21 cellular contexts compared by ENCODE assay signal in the genomic region with DNA sequence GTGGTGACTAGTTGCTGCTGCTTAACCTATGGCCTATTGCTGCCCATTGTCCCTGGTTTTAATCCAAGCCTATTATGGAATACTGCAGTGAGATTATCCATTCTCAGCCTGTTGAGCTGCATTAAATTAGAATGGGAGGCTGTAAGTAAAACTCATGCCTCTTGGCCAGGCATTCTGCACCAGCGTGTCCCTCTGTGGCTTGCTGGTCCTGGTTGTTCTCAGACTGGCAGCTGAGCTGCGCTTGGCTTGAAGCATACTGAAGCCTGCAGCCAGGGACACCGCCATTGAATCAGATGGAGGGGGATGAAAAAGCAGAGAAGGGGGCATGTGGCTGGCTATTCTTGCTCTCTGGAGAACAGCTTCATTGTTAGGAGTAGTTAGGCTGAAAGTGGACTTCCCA. TPM values are rescaled to one million over a fixed set of nuclear protein-coding genes. Genes with fewer than 3 reads are reported as not detected.
DNase-seq lines count a peak whose midpoint lies in the region; ATAC-seq and TF ChIP-seq lines count a peak whose summit lies in the region.
"Had no signal": no experiment of that assay in that cellular context is flagged by ENCODE, and none has a peak within 500 bp of the region (broad histone marks: within the 10 kb centered on the region; RNA-seq: fewer than 3 reads in every experiment).

No MANE protein-coding gene starts in this region.

- DNase-seq in Right ventricle myocardium inferior (ENCODE audit: missing footprints): peak; percentile 70
- DNase-seq in cardiac septum (ENCODE audit: low spot score): no peak
- DNase-seq in heart left ventricle: peak in 4 of 5 donors; percentile 54 to 78 (median 64)
- DNase-seq in mesothelial cell of epicardium (ENCODE audit: low spot score in 2 of 2, unreplicated experiment in 2 of 2): no peak
- no peak for DNase-seq in HuH-7 (ENCODE audit: low spot score)
- no peak for DNase-seq in stimulated activated CD4-positive, alpha-beta T cell treated with anti-CD3 and anti-CD28 coated beads, Interleukin-12 subunit alpha, Interleukin-12 subunit beta, amount 100 ng/mL, for 4 hours
- DNase-seq: CD8-positive, alpha-beta T cell; DMS79 treated with DMSO at 0.1 percent for 48 hours; GOT3; NCI-H1048; NCI-H1436 treated with DMSO at 0.1 percent for 48 hours; NCI-H2029 treated with DMSO at 0.1 percent for 48 hours; NCI-H2171 treated with DMSO at 0.1 percent for 48 hours; NCI-H510A; Peyer's patch; SHP77 had no signal

- no peaks in the 10 kb centered on the region for H3K9me3 Mint-ChIP-seq in mesothelial cell of epicardium
- H3K9me3 Mint-ChIP-seq: CD8-positive, alpha-beta T cell had no signal

- no peak overlapping the region for H3K4me3 Mint-ChIP-seq in mesothelial cell of epicardium
- H3K4me3 Mint-ChIP-seq: CD8-positive, alpha-beta T cell had no signal

- 51 to 75% (median 56%) methylated on average over 3 of the region's 3 CpGs for WGBS in heart left ventricle, 4 donors

- H3K4me3 ChIP-seq in heart left ventricle: no peak overlapping the region
- H3K4me3 ChIP-seq: Peyer's patch had no signal

- intact Hi-C loops in Right ventricle myocardium inferior (cut with DNase I): loop anchor here (2.0 kb wide), 1 partner anchor 37 kb away; no protein-coding TSS in a partner anchor
- intact Hi-C loops in cardiac septum (cut with DNase I): no loop called here
- intact Hi-C loops in heart left ventricle (cut with DNase I): no loop called here

- H3K27me3 ChIP-seq in heart left ventricle: no peaks in the 10 kb centered on the region
- H3K27me3 ChIP-seq: Peyer's patch had no signal

- H3K27ac Mint-ChIP-seq in mesothelial cell of epicardium: peak overlapping the region; percentile 76
- H3K27ac Mint-ChIP-seq: CD8-positive, alpha-beta T cell had no signal

- ATAC-seq in Right ventricle myocardium inferior (peak; percentile 68), heart left ventricle (peak; percentile 77 to 83 (median 82)), GM19397 (IDR thresholded peaks at IDR 0.05; ENCODE audit: unreplicated experiment) (no peak), GM21529 (IDR thresholded peaks at IDR 0.05; ENCODE audit: unreplicated experiment) (no peak)
- ATAC-seq: CD8-positive, alpha-beta T cell had no signal

- peaks cover 22% of the 10 kb centered on the region for H3K4me1 Mint-ChIP-seq in mesothelial cell of epicardium

- H3K9me3 ChIP-seq in heart left ventricle: no peaks in the 10 kb centered on the region
- H3K9me3 ChIP-seq: Peyer's patch had no signal

- no peak for TF ChIP-seq CTCF in heart left ventricle (IDR thresholded peaks at IDR 0.05)
- TF ChIP-seq CTCF in mesothelial cell of epicardium (IDR thresholded peaks at IDR 0.05; ENCODE audit: unreplicated experiment): no peak

- no peak for TF ChIP-seq POLR2A in heart left ventricle (IDR thresholded peaks at IDR 0.05)

- H3K4me1 ChIP-seq in heart left ventricle: peaks cover 0 to 53% (median 12%) of the 10 kb centered on the region in 12 donors
- H3K4me1 ChIP-seq: Peyer's patch had no signal

- H3K27me3 Mint-ChIP-seq in mesothelial cell of epicardium (ENCODE audit: low read depth): no peaks in the 10 kb centered on the region

- H3K27ac ChIP-seq in heart left ventricle: peak overlapping the region in 10 of 12 donors; percentile 18 to 76 (median 54)
- H3K27ac ChIP-seq: 22Rv1, KMS-11, Peyer's patch had no signal

- peaks cover 0 to 89% (median 78%) of the 10 kb centered on the region in 9 donors for H3K36me3 ChIP-seq in heart left ventricle

- H3K36me3 Mint-ChIP-seq in mesothelial cell of epicardium: peaks cover 30% of the 10 kb centered on the region

RNA-seq across cellular contexts. Expression of a gene that starts 15.6 kb away (rescaled TPM):
- total RNA-seq in Right ventricle myocardium inferior (0.46 TPM), cardiac septum (0.11 TPM), heart left ventricle (10 to 100 TPM in 1 of 9 donors, under 1 TPM in 6, not detected in 2; 0.12 to 18.7 (median 0.17) TPM), mesothelial cell of epicardium (75.4 to 89.5 TPM (median 78.8 TPM) in 3 replicates)
- not detected for polyA plus RNA-seq in heart left ventricle
- total RNA-seq: CD8-positive, alpha-beta T cell; G401; Peyer's patch had no signal

RNA-seq across cellular contexts. Expression of a gene that starts 32.3 kb away (rescaled TPM):
- total RNA-seq in Right ventricle myocardium inferior (104 TPM), cardiac septum (79.2 TPM), heart left ventricle (100 to 1,000 TPM in 2 of 9 donors, 10 to 100 TPM in 7; 44.4 to 106 (median 91.3) TPM), mesothelial cell of epicardium (51.0 to 58.1 TPM (median 54.8 TPM) in 3 replicates)
- polyA plus RNA-seq in heart left ventricle: 100 to 1,000 TPM in 1 of 2 donors, 10 to 100 TPM in 1; 66.6 to 119 TPM

Comparison
In these comparisons a context has a peak if more than half of its experiments do, and no peak if none do; other contexts are left out.
1. DNase-seq: peak in Right ventricle myocardium inferior (single experiment) and heart left ventricle (4 of 5); none in cardiac septum (single experiment), mesothelial cell of epicardium (0 of 2), HuH-7 (single experiment) and stimulated activated CD4-positive, alpha-beta T cell treated with anti-CD3 and anti-CD28 coated beads, Interleukin-12 subunit alpha, Interleukin-12 subunit beta, amount 100 ng/mL, for 4 hours (single experiment).
2. ATAC-seq: peak in Right ventricle myocardium inferior (single experiment) and heart left ventricle (4 of 4); none in GM19397 (single experiment) and GM21529 (single experiment).